31 cellular contexts compared by ENCODE assay signal in the genomic region with DNA sequence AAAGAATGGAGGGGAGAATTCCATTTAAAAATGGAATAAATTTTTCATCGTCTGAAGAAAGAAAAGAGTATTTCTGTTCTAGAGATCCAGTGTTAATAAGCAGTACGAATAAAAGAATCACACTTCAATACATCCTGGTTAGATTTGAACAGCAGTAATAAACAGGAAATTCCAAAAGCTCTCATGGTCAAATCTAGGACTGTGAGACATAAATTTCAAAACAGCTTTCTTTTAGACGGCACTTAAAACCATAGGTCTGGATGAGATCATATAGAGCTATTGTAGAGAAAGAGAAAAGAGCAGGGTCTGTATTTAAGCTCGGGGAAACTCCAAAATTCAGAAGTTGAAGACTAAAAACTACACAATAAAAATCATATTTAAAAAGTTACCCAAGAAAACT.
"Had no signal": no experiment of that assay in that cellular context is flagged by ENCODE, and none has a peak within 500 bp of the region (broad histone marks: within the 10 kb centered on the region; RNA-seq: fewer than 3 reads in every experiment).

No MANE protein-coding gene starts in this region.

- DNase-seq: activated CD4-positive, alpha-beta T cell treated with anti-CD3 and anti-CD28 coated beads, Interleukin-2, amount 10 ng/mL, durations not matched to agents 7 days and 5 days; activated CD4-positive, CD25-positive, alpha-beta regulatory T cell treated with anti-CD3 and anti-CD28 coated beads, Interleukin-2, amount 50 U/mL, for 72 hours; activated CD8-positive, alpha-beta memory T cell treated with anti-CD3 and anti-CD28 coated beads, Interleukin-2, amount 10 ng/mL, durations not matched to agents 7 days and 5 days; activated CD8-positive, alpha-beta T cell treated with anti-CD3 and anti-CD28 coated beads for 36 hours; activated effector memory CD4-positive, alpha-beta T cell treated with anti-CD3 and anti-CD28 coated beads, Interleukin-2, amount 50 U/mL, for 16 hours; activated naive CD4-positive, alpha-beta T cell treated with anti-CD3 and anti-CD28 coated beads, Interleukin-2, amount 10 ng/mL, durations not matched to agents 7 days and 5 days; activated T-cell treated with anti-CD3 and anti-CD28 coated beads for 4 hours; effector CD4-positive, alpha-beta T cell; erythroblast; foreskin melanocyte; glutamatergic neuron; immature natural killer cell; lower lobe of right lung; naive thymus-derived CD8-positive, alpha-beta T cell; retina; sigmoid colon; stimulated activated CD4-positive, alpha-beta T cell treated with anti-CD3 and anti-CD28 coated beads, Interleukin-4, amount 100 ng/mL, for 1 hour; stimulated activated naive CD4-positive, alpha-beta T cell treated with Interleukin-2 at 50 U/mL for 16 hours; WERI-Rb-1 had no signal

- H3K4me2 ChIP-seq: hepatocyte, neural progenitor cell had no signal

- H3K4me1 Mint-ChIP-seq: activated CD4-positive, alpha-beta T cell treated with anti-CD3 and anti-CD28 coated beads, Interleukin-2, amount 10 ng/mL, durations not matched to agents 7 days and 5 days; activated CD8-positive, alpha-beta memory T cell treated with anti-CD3 and anti-CD28 coated beads, Interleukin-2, amount 10 ng/mL, durations not matched to agents 7 days and 5 days; activated naive CD4-positive, alpha-beta T cell treated with anti-CD3 and anti-CD28 coated beads, Interleukin-2, amount 10 ng/mL, durations not matched to agents 7 days and 5 days; brain; naive thymus-derived CD8-positive, alpha-beta T cell; neural progenitor cell had no signal

- H3K36me3 Mint-ChIP-seq: activated CD8-positive, alpha-beta memory T cell treated with anti-CD3 and anti-CD28 coated beads, Interleukin-2, amount 10 ng/mL, durations not matched to agents 7 days and 5 days; activated naive CD4-positive, alpha-beta T cell treated with anti-CD3 and anti-CD28 coated beads, Interleukin-2, amount 10 ng/mL, durations not matched to agents 7 days and 5 days; brain; mesothelial cell of epicardium; naive thymus-derived CD8-positive, alpha-beta T cell; neural progenitor cell; type B pancreatic cell had no signal

- H2AFZ ChIP-seq: hepatocyte, neural progenitor cell had no signal

- H3K27ac Mint-ChIP-seq: activated CD4-positive, alpha-beta T cell treated with anti-CD3 and anti-CD28 coated beads, Interleukin-2, amount 10 ng/mL, durations not matched to agents 7 days and 5 days; activated CD8-positive, alpha-beta memory T cell treated with anti-CD3 and anti-CD28 coated beads, Interleukin-2, amount 10 ng/mL, durations not matched to agents 7 days and 5 days; activated CD8-positive, alpha-beta T cell treated with anti-CD3 and anti-CD28 coated beads for 36 hours; activated naive CD4-positive, alpha-beta T cell treated with anti-CD3 and anti-CD28 coated beads, Interleukin-2, amount 10 ng/mL, durations not matched to agents 7 days and 5 days; brain; dendritic cell treated with granulocyte-macrophage colony-stimulating factor and Interleukin-4, amounts not matched to agents 40 ng/mL and 50 ng/mL, for 4 days; immature natural killer cell; naive thymus-derived CD8-positive, alpha-beta T cell; neural progenitor cell; progenitor cell of endocrine pancreas; T-helper 2 cell treated with Interferon-gamma antibody and Interleukin-4, amounts not matched to agents 5 μg/mL and 100 μg/mL, for 36 hours; type B pancreatic cell had no signal

- H3K9me3 ChIP-seq: lower lobe of right lung, thoracic aorta had no signal

- H3K4me3 Mint-ChIP-seq: activated CD4-positive, alpha-beta T cell treated with anti-CD3 and anti-CD28 coated beads, Interleukin-2, amount 10 ng/mL, durations not matched to agents 7 days and 5 days; activated CD8-positive, alpha-beta memory T cell treated with anti-CD3 and anti-CD28 coated beads, Interleukin-2, amount 10 ng/mL, durations not matched to agents 7 days and 5 days; activated CD8-positive, alpha-beta T cell treated with anti-CD3 and anti-CD28 coated beads for 36 hours; activated naive CD4-positive, alpha-beta T cell treated with anti-CD3 and anti-CD28 coated beads, Interleukin-2, amount 10 ng/mL, durations not matched to agents 7 days and 5 days; brain; dendritic cell treated with granulocyte-macrophage colony-stimulating factor and Interleukin-4, amounts not matched to agents 40 ng/mL and 50 ng/mL, for 4 days; immature natural killer cell; mesothelial cell of epicardium; naive thymus-derived CD8-positive, alpha-beta T cell; neural progenitor cell; T-helper 2 cell treated with Interferon-gamma antibody and Interleukin-4, amounts not matched to agents 5 μg/mL and 100 μg/mL, for 36 hours; type B pancreatic cell had no signal

- H3K4me3 ChIP-seq: hepatocyte, lower lobe of right lung, neural progenitor cell, sigmoid colon, thoracic aorta had no signal

- H3K27me3 Mint-ChIP-seq: activated CD4-positive, alpha-beta T cell treated with anti-CD3 and anti-CD28 coated beads, Interleukin-2, amount 10 ng/mL, durations not matched to agents 7 days and 5 days; activated CD8-positive, alpha-beta memory T cell treated with anti-CD3 and anti-CD28 coated beads, Interleukin-2, amount 10 ng/mL, durations not matched to agents 7 days and 5 days; activated CD8-positive, alpha-beta T cell treated with anti-CD3 and anti-CD28 coated beads for 36 hours; activated naive CD4-positive, alpha-beta T cell treated with anti-CD3 and anti-CD28 coated beads, Interleukin-2, amount 10 ng/mL, durations not matched to agents 7 days and 5 days; brain; dendritic cell treated with granulocyte-macrophage colony-stimulating factor and Interleukin-4, amounts not matched to agents 40 ng/mL and 50 ng/mL, for 4 days; naive thymus-derived CD8-positive, alpha-beta T cell; progenitor cell of endocrine pancreas; type B pancreatic cell had no signal

- H3K36me3 ChIP-seq: lower lobe of right lung, neural progenitor cell, sigmoid colon, thoracic aorta, WERI-Rb-1 had no signal

- H3K9ac ChIP-seq: neural progenitor cell had no signal

- H3K4me1 ChIP-seq: lower lobe of right lung, neural progenitor cell, sigmoid colon had no signal

- H3K9me3 Mint-ChIP-seq: brain, immature natural killer cell, neural progenitor cell, type B pancreatic cell had no signal

- H3K27ac ChIP-seq: hepatocyte, lower lobe of right lung, neural progenitor cell, sigmoid colon, thoracic aorta, WERI-Rb-1 had no signal

- FAIRE-seq: endometrium, TTC549 had no signal

- H3K79me2 ChIP-seq: hepatocyte had no signal

- ATAC-seq: activated CD8-positive, alpha-beta memory T cell treated with anti-CD3 and anti-CD28 coated beads, Interleukin-2, amount 10 ng/mL, durations not matched to agents 7 days and 5 days; activated CD8-positive, alpha-beta T cell treated with anti-CD3 and anti-CD28 coated beads for 36 hours; left lobe of liver; lower lobe of right lung; naive thymus-derived CD8-positive, alpha-beta T cell had no signal

- H3K27me3 ChIP-seq: hepatocyte, neural progenitor cell, sigmoid colon had no signal
